In the genomic region with DNA sequence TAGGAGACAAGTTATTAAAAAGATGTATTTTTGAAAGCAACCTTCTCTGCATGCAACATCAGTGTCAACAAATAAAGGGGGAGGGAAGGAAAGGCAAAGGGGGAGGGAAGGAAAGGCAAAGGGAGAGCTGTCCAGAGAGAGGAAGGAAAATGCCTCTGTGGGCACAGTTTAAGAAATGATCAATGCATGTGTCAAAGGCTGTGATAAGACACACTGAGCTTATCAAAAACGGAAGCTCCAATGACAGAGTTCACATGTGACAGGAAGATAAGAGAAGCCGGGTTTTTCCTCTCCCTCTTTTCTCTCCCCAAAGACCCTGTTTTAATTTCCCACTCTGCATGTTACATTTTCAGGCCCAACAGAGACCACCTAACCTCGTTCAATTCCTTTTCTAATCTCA, we compare ENCODE assay signal across 21 cellular contexts.
"Had no signal": no experiment of that assay in that cellular context is flagged by ENCODE, and none has a peak within 500 bp of the region (broad histone marks: within the 10 kb centered on the region; RNA-seq: fewer than 3 reads in every experiment).

No MANE protein-coding gene starts in this region.

- H3K27me3 ChIP-seq: brain microvascular endothelial cell, colonic mucosa, suprapubic skin had no signal

- H3K36me3 ChIP-seq: brain microvascular endothelial cell, colonic mucosa, suprapubic skin, WERI-Rb-1 had no signal

- DNase-seq: activated CD4-positive, alpha-beta T cell treated with anti-CD3 and anti-CD28 coated beads for 1 hour; activated effector memory CD4-positive, alpha-beta T cell treated with anti-CD3 and anti-CD28 coated beads, Interleukin-2, amount 50 U/mL, for 16 hours; activated naive CD4-positive, alpha-beta T cell treated with anti-CD3 and anti-CD28 coated beads, Interleukin-2, amount 50 U/mL, for 16 hours; activated T-cell treated with anti-CD3 and anti-CD28 coated beads, Interleukin-2, amount 50 U/mL, for 72 hours; aorta; brain microvascular endothelial cell; colonic mucosa; head of caudate nucleus; kidney; mesendoderm; occipital lobe; stimulated activated CD4-positive, alpha-beta T cell treated with anti-CD3 and anti-CD28 coated beads, Interleukin-2, amount 100 ng/mL, for 24 hours; stimulated activated naive CD8-positive, alpha-beta T cell treated with anti-CD3 and anti-CD28 coated beads, Interleukin-15, amount 100 ng/mL, for 72 hours; T-cell; trophoblast cell; WERI-Rb-1 had no signal

- H3K4me3 Mint-ChIP-seq: activated T-cell treated with anti-CD3 and anti-CD28 coated beads, Interleukin-2, amount 50 U/mL, for 72 hours; central memory CD8-positive, alpha-beta T cell; natural killer cell treated with Interleukin-12 subunit alpha and Interleukin-12 subunit beta and Interleukin-15 and Interleukin-18, amount 100 ng/mL, for 72 hours; stimulated activated naive CD8-positive, alpha-beta T cell treated with anti-CD3 and anti-CD28 coated beads, Interleukin-15, amount 100 ng/mL, for 72 hours; T-cell had no signal

- H3K36me3 Mint-ChIP-seq: natural killer cell treated with Interleukin-12 subunit alpha and Interleukin-12 subunit beta and Interleukin-15 and Interleukin-18, amount 100 ng/mL, for 72 hours; T-cell had no signal

- H3K27ac Mint-ChIP-seq: activated T-cell treated with anti-CD3 and anti-CD28 coated beads, Interleukin-2, amount 50 U/mL, for 72 hours; natural killer cell treated with Interleukin-12 subunit alpha and Interleukin-12 subunit beta and Interleukin-15 and Interleukin-18, amount 100 ng/mL, for 72 hours; stimulated activated naive CD8-positive, alpha-beta T cell treated with anti-CD3 and anti-CD28 coated beads, Interleukin-15, amount 100 ng/mL, for 72 hours; T-cell had no signal

- H3K9me3 Mint-ChIP-seq: activated T-cell treated with anti-CD3 and anti-CD28 coated beads, Interleukin-2, amount 50 U/mL, for 72 hours; central memory CD8-positive, alpha-beta T cell; natural killer cell treated with Interleukin-12 subunit alpha and Interleukin-12 subunit beta and Interleukin-15 and Interleukin-18, amount 100 ng/mL, for 72 hours; stimulated activated naive CD8-positive, alpha-beta T cell treated with anti-CD3 and anti-CD28 coated beads, Interleukin-15, amount 100 ng/mL, for 72 hours; T-cell had no signal

- H3K4me1 Mint-ChIP-seq: central memory CD8-positive, alpha-beta T cell; stimulated activated naive CD8-positive, alpha-beta T cell treated with anti-CD3 and anti-CD28 coated beads, Interleukin-15, amount 100 ng/mL, for 72 hours had no signal

- H3K4me1 ChIP-seq: colonic mucosa, suprapubic skin had no signal

- H3K27ac ChIP-seq: brain microvascular endothelial cell, colonic mucosa, suprapubic skin, WERI-Rb-1 had no signal

- H3K4me3 ChIP-seq: colonic mucosa, suprapubic skin had no signal

- H3K9me3 ChIP-seq: colonic mucosa, suprapubic skin had no signal

- ATAC-seq: activated T-cell treated with anti-CD3 and anti-CD28 coated beads, Interleukin-2, amount 50 U/mL, for 72 hours; natural killer cell treated with Interleukin-12 subunit alpha and Interleukin-12 subunit beta and Interleukin-15 and Interleukin-18, amount 100 ng/mL, for 72 hours; stimulated activated naive CD8-positive, alpha-beta T cell treated with anti-CD3 and anti-CD28 coated beads, Interleukin-15, amount 100 ng/mL, for 72 hours; T-cell had no signal

- FAIRE-seq: endometrium, frontal cortex, kidney had no signal
